ENCODE assay signal across 8 cellular contexts in genomic region chr6:27809939-27810767, GRCh38.
DNase-seq lines count a peak whose midpoint lies in the region; ATAC-seq and TF ChIP-seq lines count a peak whose summit lies in the region.

No MANE protein-coding gene starts in this region.

- H3K4me3 Mint-ChIP-seq in activated T-helper 17 cell treated with anti-CD3 and anti-CD28 coated beads, Interleukin-2, amount 50 U/mL, for 72 hours, result peak overlapping the region; percentile 96
- H3K4me3 Mint-ChIP-seq in naive thymus-derived CD4-positive, alpha-beta T cell, result peak overlapping the region; percentile 81 to 97 (median 94)

- peak overlapping the region; percentile 67 for H3K4me3 ChIP-seq in Jurkat, Clone E6-1 (ENCODE audit: low read length)
- peak overlapping the region; percentile 72 for H3K4me3 ChIP-seq in PC-9
- peak overlapping the region; percentile 75 for H3K4me3 ChIP-seq in fibroblast of mammary gland (ENCODE audit: control insufficient read depth, low read depth, low read length)
- H3K4me3 ChIP-seq in naive thymus-derived CD4-positive, alpha-beta T cell (ENCODE audit: low read length), result peak overlapping the region; percentile 76
- H3K4me3 ChIP-seq in suprapubic skin, result peak overlapping the region; percentile 62

- no peaks in the 10 kb centered on the region for H3K9me3 Mint-ChIP-seq in activated T-helper 17 cell treated with anti-CD3 and anti-CD28 coated beads, Interleukin-2, amount 50 U/mL, for 72 hours
- peaks cover 0 to 10% (median 0%) of the 10 kb centered on the region in 11 donors for H3K9me3 Mint-ChIP-seq in naive thymus-derived CD4-positive, alpha-beta T cell

- H3K27ac ChIP-seq in PC-9, result peak overlapping the region; percentile 70
- peak overlapping the region; percentile 86 for H3K27ac ChIP-seq in naive thymus-derived CD4-positive, alpha-beta T cell (ENCODE audit: low read depth, low read length)
- H3K27ac ChIP-seq in suprapubic skin, result peak overlapping the region; percentile 92

- peak; percentile 76 to 81 for TF ChIP-seq POLR2A in suprapubic skin (IDR thresholded peaks at IDR 0.05)

- DNase-seq in DMS 273 treated with DMSO at 0.1 percent for 48 hours (lab: John Stamatoyannopoulos, UW), result peak; percentile 89
- DNase-seq in Jurkat, Clone E6-1 (ENCODE audit: low read depth, low spot score), result peak; percentile 99
- peak; percentile 83 to 94 for DNase-seq in PC-9
- peak; percentile 97 for DNase-seq in fibroblast of mammary gland (ENCODE audit: low read depth)
- peak; percentile 66 to 96 (median 92) for DNase-seq in naive thymus-derived CD4-positive, alpha-beta T cell
- DNase-seq in suprapubic skin (ENCODE audit: low spot score in 2 of 2), result peak; percentile 78 to 87

- H3K27me3 Mint-ChIP-seq in activated T-helper 17 cell treated with anti-CD3 and anti-CD28 coated beads, Interleukin-2, amount 50 U/mL, for 72 hours, result no peaks in the 10 kb centered on the region
- H3K27me3 Mint-ChIP-seq in naive thymus-derived CD4-positive, alpha-beta T cell, result peaks cover 0 to 9% (median 0%) of the 10 kb centered on the region in 5 donors

- WGBS in suprapubic skin, result 3% methylated on average over 40 of the region's 51 CpGs

- no peaks in the 10 kb centered on the region; the same call in 1 of the 2 replicates for H3K9me3 ChIP-seq in PC-9 (ENCODE audit: insufficient read depth, low read depth)
- H3K9me3 ChIP-seq in naive thymus-derived CD4-positive, alpha-beta T cell (ENCODE audit: control insufficient read depth in 2 of 3, low read length in 3 of 3), result no peaks in the 10 kb centered on the region
- no peaks in the 10 kb centered on the region for H3K9me3 ChIP-seq in suprapubic skin

- H3K79me2 ChIP-seq in PC-9 (ENCODE audit: low read depth), result peaks cover 9% of the 10 kb centered on the region; the same call in 1 of the 2 replicates

- no peaks in the 10 kb centered on the region for H3K9me2 ChIP-seq in PC-9 (ENCODE audit: insufficient read depth)

- no peak for TF ChIP-seq EP300 in suprapubic skin (IDR thresholded peaks at IDR 0.05)

- peaks cover 17% of the 10 kb centered on the region for H3K4me1 Mint-ChIP-seq in activated T-helper 17 cell treated with anti-CD3 and anti-CD28 coated beads, Interleukin-2, amount 50 U/mL, for 72 hours
- peaks cover 18 to 82% (median 61%) of the 10 kb centered on the region in 7 donors for H3K4me1 Mint-ChIP-seq in naive thymus-derived CD4-positive, alpha-beta T cell

- H2AFZ ChIP-seq in PC-9, result peak overlapping the region; percentile 84

- TF ChIP-seq CTCF in PC-9 (conservative IDR thresholded peaks at IDR 0.05) (no peak), fibroblast of mammary gland (conservative IDR thresholded peaks at IDR 0.05; ENCODE audit: control insufficient read depth, insufficient read depth, low read depth, low read length) (no peak), suprapubic skin (IDR thresholded peaks at IDR 0.05) (no peak)

- ATAC-seq in GM21529 (IDR thresholded peaks at IDR 0.05; ENCODE audit: unreplicated experiment), result peak; percentile 32
- peak; percentile 46 for ATAC-seq in activated T-helper 17 cell treated with anti-CD3 and anti-CD28 coated beads, Interleukin-2, amount 50 U/mL, for 72 hours (replicated peaks)
- ATAC-seq in naive thymus-derived CD4-positive, alpha-beta T cell, result peak; percentile 71

- CTCF ChIA-PET in PC-9 (lab: Charles Lee), result interaction anchor here (0.6 to 1.6 kb wide), 5 partner anchors 15 to 546 kb away, joined by 3 to 6 read pairs (median 4); a partner anchor contains a TSS
- CTCF ChIA-PET in naive thymus-derived CD4-positive, alpha-beta T cell (lab: Charles Lee), result interaction anchor here (0.7 to 3.3 kb wide), 11 partner anchors 13 to 677 kb away, joined by 3 to 35 read pairs (median 6); a partner anchor contains a TSS

- intact Hi-C loops in PC-9 (cut with micrococcal nuclease; ENCODE audit: unreplicated experiment), result loop anchor here (1.0 to 10.0 kb wide), 5 partner anchors 27 to 677 kb away; partner anchors contain the start of gene ZNF165
- intact Hi-C loops in naive thymus-derived CD4-positive, alpha-beta T cell (cut with micrococcal nuclease), result loop anchor here (1.0 to 10.0 kb wide), 17 partner anchors 14 to 1783 kb away; a partner anchor contains a TSS

- H3K4me2 ChIP-seq in PC-9, result peak overlapping the region; percentile 92

- H3K27me3 ChIP-seq in PC-9 (ENCODE audit: insufficient read depth, low read depth), result no peaks in the 10 kb centered on the region
- H3K27me3 ChIP-seq in naive thymus-derived CD4-positive, alpha-beta T cell (ENCODE audit: control insufficient read depth in 2 of 2, insufficient read depth in 2 of 2, low read length in 2 of 2), result no peaks in the 10 kb centered on the region
- peaks cover 1% of the 10 kb centered on the region for H3K27me3 ChIP-seq in suprapubic skin

- POLR2A ChIA-PET in PC-9 (lab: Charles Lee; ENCODE audit: unreplicated experiment), result interaction anchor here (0.5 to 4.5 kb wide), 26 partner anchors 9 to 864 kb away, joined by 3 to 64 read pairs (median 6); partner anchors contain the start of gene ZKSCAN3
- POLR2A ChIA-PET in naive thymus-derived CD4-positive, alpha-beta T cell (lab: Charles Lee), result interaction anchor here (0.6 to 10.6 kb wide), 66 partner anchors 9 to 1848 kb away, joined by 3 to 739 read pairs (median 7); partner anchors contain the start of genes ZNF184 and ZNF391

- H3K36me3 ChIP-seq in PC-9 (ENCODE audit: low read depth) (no peaks in the 10 kb centered on the region), suprapubic skin (no peaks in the 10 kb centered on the region)
- H3K36me3 ChIP-seq in naive thymus-derived CD4-positive, alpha-beta T cell (ENCODE audit: control insufficient read depth in 2 of 3, insufficient read depth in 3 of 3, low read length in 3 of 3), result no peaks in the 10 kb centered on the region

- H3F3A ChIP-seq in PC-9 (ENCODE audit: insufficient read depth, low read depth), result peaks cover 43% of the 10 kb centered on the region; the same call in 1 of the 2 replicates

- H4K20me1 ChIP-seq in PC-9 (ENCODE audit: insufficient read depth), result no peaks in the 10 kb centered on the region

- TSS peak; percentile 40 for BruUV-seq in PC-9 (replicated peaks; lab: Mats Ljungman, UMichigan)

- H3K36me3 Mint-ChIP-seq in activated T-helper 17 cell treated with anti-CD3 and anti-CD28 coated beads, Interleukin-2, amount 50 U/mL, for 72 hours (ENCODE audit: low read depth), result peaks cover 39% of the 10 kb centered on the region
- H3K36me3 Mint-ChIP-seq in naive thymus-derived CD4-positive, alpha-beta T cell, result peaks cover 0 to 4% (median 0%) of the 10 kb centered on the region in 5 donors

- H3K4me1 ChIP-seq in PC-9 (replicated peaks; ENCODE audit: insufficient read depth), result peaks cover 38% of the 10 kb centered on the region
- peaks cover 20 to 42% of the 10 kb centered on the region in 2 donors for H3K4me1 ChIP-seq in naive thymus-derived CD4-positive, alpha-beta T cell (ENCODE audit: control insufficient read depth in 2 of 2, insufficient read depth in 2 of 2, low read length in 2 of 2)
- H3K4me1 ChIP-seq in suprapubic skin, result peaks cover 36% of the 10 kb centered on the region

- H3K27ac Mint-ChIP-seq in activated T-helper 17 cell treated with anti-CD3 and anti-CD28 coated beads, Interleukin-2, amount 50 U/mL, for 72 hours, result peak overlapping the region; percentile 91
- peak overlapping the region; percentile 95 to 99 (median 98) for H3K27ac Mint-ChIP-seq in naive thymus-derived CD4-positive, alpha-beta T cell

Comparison
In these comparisons a context has a peak if more than half of its experiments do, and no peak if none do; other contexts are left out.
1. Peak in every context shown above with its lines: DNase-seq, ATAC-seq, H3K4me3 ChIP-seq and H3K27ac ChIP-seq.